ENCODE assay signal across 9 cellular contexts in the genomic region with DNA sequence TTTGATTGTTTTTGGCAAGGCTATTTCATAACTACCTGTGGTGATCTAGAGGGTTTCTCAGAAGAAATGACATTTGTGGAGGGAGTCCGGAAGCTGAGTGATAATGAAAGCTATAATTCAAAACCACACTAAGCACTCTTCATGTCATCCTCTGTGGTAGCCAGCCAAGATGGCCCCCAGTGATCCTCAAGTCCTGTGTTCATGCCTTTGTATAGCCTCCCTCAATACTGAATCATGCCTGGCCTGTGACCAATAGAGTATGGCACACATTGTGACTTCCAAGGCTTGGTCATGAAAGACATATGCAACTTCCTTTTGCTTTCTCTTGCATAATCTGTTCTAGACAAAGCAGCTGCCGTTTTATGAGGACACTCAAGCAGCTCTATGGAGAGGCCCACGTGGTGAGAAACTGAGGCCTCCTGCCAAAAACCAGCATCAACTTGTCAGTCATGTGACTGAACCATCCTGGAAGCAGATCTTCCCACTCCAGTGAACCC. TPM values are rescaled to one million over a fixed set of nuclear protein-coding genes. Genes with fewer than 3 reads are reported as not detected.
A peak's percentile ranks its signal among the peaks of the same experiment; 100 is the strongest.
DNase-seq lines count a peak whose midpoint lies in the region; ATAC-seq and TF ChIP-seq lines count a peak whose summit lies in the region.
"Had no signal": no experiment of that assay in that cellular context is flagged by ENCODE, and none has a peak within 500 bp of the region (broad histone marks: within the 10 kb centered on the region; RNA-seq: fewer than 3 reads in every experiment).

No MANE protein-coding gene starts in this region.

- ATAC-seq in GM18858 (IDR thresholded peaks at IDR 0.05; ENCODE audit: unreplicated experiment), result peak; percentile 97
- peak; percentile 83 for ATAC-seq in HG03025 (IDR thresholded peaks at IDR 0.05; ENCODE audit: low FRiP score, unreplicated experiment)

- no peak for TF ChIP-seq CTCF in A673 (conservative IDR thresholded peaks at IDR 0.05; ENCODE audit: low read depth, low read length)
- no peak for TF ChIP-seq CTCF in adrenal gland (IDR thresholded peaks at IDR 0.05)

- H3K27me3 ChIP-seq in A673 (replicated peaks; ENCODE audit: insufficient read depth, low read depth, low read length, poor library complexity) (no peaks in the 10 kb centered on the region), adrenal gland (no peaks in the 10 kb centered on the region)
- H3K27me3 ChIP-seq: cardiac muscle cell had no signal

- POLR2A ChIA-PET in A673 (lab: Charles Lee; ENCODE audit: low non-redundant PET), result no interaction called here

- H3K36me3 ChIP-seq in A673 (ENCODE audit: insufficient read depth, low read length, poor library complexity, severe bottlenecking) (no peaks in the 10 kb centered on the region), adrenal gland (replicated peaks in 1 of 2) (no peaks in the 10 kb centered on the region)
- H3K36me3 ChIP-seq: cardiac muscle cell had no signal

- no peak overlapping the region for H3K4me3 ChIP-seq in A673 (ENCODE audit: low read depth, low read length, poor library complexity, severe bottlenecking)
- H3K4me3 ChIP-seq in adrenal gland, result no peak overlapping the region
- H3K4me3 ChIP-seq: cardiac muscle cell had no signal

- no peak for TF ChIP-seq POLR2A in adrenal gland (IDR thresholded peaks at IDR 0.05)

- DNase-seq in A673 (ENCODE audit: low spot score), result peak; percentile 86
- peak; percentile 47 for DNase-seq in NCI-H446 treated with DMSO at 0.1 percent for 48 hours (lab: John Stamatoyannopoulos, UW)
- peak; percentile 29 to 77 (median 58) for DNase-seq in adrenal gland
- peak; percentile 23 for DNase-seq in mucosa of gallbladder (ENCODE audit: low spot score)
- no peak for DNase-seq in cerebellum (ENCODE audit: low spot score)
- no peak for DNase-seq in NCI-H1436 (lab: John Stamatoyannopoulos, UW)

- H3K27ac ChIP-seq in A673 (ENCODE audit: low read depth, low read length, poor library complexity, severe bottlenecking), result peak overlapping the region; percentile 65
- peak overlapping the region in 2 of 5 donors; percentile 1 to 46 for H3K27ac ChIP-seq in adrenal gland
- H3K27ac ChIP-seq: cardiac muscle cell had no signal

- WGBS in adrenal gland, 4 donors, result 63 to 76% (median 69%) methylated on average over 3 of the region's 3 CpGs

- H3K4me1 ChIP-seq in A673 (ENCODE audit: insufficient read depth, low read length, poor library complexity, severe bottlenecking) (peaks cover 15% of the 10 kb centered on the region), adrenal gland (replicated peaks in 1 of 2) (no peaks in the 10 kb centered on the region)

- BruUV-seq in A673 (replicated peaks; lab: Mats Ljungman, UMichigan), result no TSS peak

- intact Hi-C loops in A673 (cut with micrococcal nuclease; ENCODE audit: unreplicated experiment), result no loop called here
- intact Hi-C loops in adrenal gland (cut with DNase I), result no loop called here

- CTCF ChIA-PET in A673 (lab: Charles Lee), result no interaction called here

- H3K9me3 ChIP-seq in A673 (ENCODE audit: low read depth, low read length, poor library complexity, severe bottlenecking) (no peaks in the 10 kb centered on the region), adrenal gland (replicated peaks in 1 of 3) (no peaks in the 10 kb centered on the region)

RNA-seq across cellular contexts. Expression of a gene that starts 12.8 kb away (rescaled TPM):
- total RNA-seq in A673 (2021), result 8.1 and 12.1 TPM in 2 replicates
- total RNA-seq in adrenal gland, result 10 to 100 TPM; 14.2 to 26.1 (median 19.8) TPM
- polyA plus RNA-seq in adrenal gland, result 10 to 100 TPM in 1 of 3 donors, 1 to 10 TPM in 2; 6.9 to 10.9 (median 7.7) TPM
- total RNA-seq in mucosa of gallbladder, result 25.4 TPM
- 41.5 TPM for total RNA-seq in cerebellum

RNA-seq across cellular contexts. Expression of a gene that starts 50.6 kb away (rescaled TPM):
- 27.1 and 29.6 TPM in 2 replicates for total RNA-seq in A673 (2021)
- 10 to 100 TPM; 42.5 to 74.8 (median 56.2) TPM for total RNA-seq in adrenal gland
- 10 to 100 TPM in 1 of 3 donors, 1 to 10 TPM in 2; 6.2 to 81.1 (median 6.4) TPM for polyA plus RNA-seq in adrenal gland
- total RNA-seq in mucosa of gallbladder, result 39.6 TPM
- total RNA-seq in cerebellum, result 44.6 TPM

Comparison
In these comparisons a context has a peak if more than half of its experiments do, and no peak if none do; other contexts are left out.
1. DNase-seq: peak in A673 (single experiment), NCI-H446 treated with DMSO at 0.1 percent for 48 hours (single experiment), adrenal gland (7 of 7) and mucosa of gallbladder (single experiment); none in cerebellum (single experiment) and NCI-H1436 (single experiment).